Comparison of ENCODE assay signal across 27 cellular contexts in the genomic region with DNA sequence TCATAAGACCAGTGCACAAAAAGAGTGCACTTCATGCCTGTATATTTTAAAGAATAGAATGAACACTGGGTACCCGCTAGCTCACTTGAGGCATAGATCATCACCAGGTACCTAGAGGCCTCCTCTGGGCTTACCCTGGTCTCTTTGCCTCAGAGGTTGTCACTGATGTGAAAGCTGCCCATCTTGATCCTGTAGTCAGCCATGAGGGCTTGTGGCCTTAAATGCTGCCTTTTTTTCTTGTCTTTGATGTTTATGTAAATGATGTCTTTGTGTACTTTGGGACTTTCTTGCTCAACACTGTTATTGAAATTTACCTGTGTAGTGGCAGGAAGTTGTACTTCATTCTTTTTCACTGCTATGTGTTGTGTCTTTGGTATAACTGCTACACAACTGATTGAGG. TPM values are rescaled to one million over a fixed set of nuclear protein-coding genes. Genes with fewer than 3 reads are reported as not detected.
A peak's percentile ranks its signal among the peaks of the same experiment; 100 is the strongest.
DNase-seq lines count a peak whose midpoint lies in the region; ATAC-seq and TF ChIP-seq lines count a peak whose summit lies in the region.
"Had no signal": no experiment of that assay in that cellular context is flagged by ENCODE, and none has a peak within 500 bp of the region (broad histone marks: within the 10 kb centered on the region; RNA-seq: fewer than 3 reads in every experiment).

No MANE protein-coding gene starts in this region.

- ATAC-seq in right lobe of liver: peak in 3 of 4 donors; percentile 23 to 33 (median 26)

- WGBS in right lobe of liver (ENCODE audit: insufficient coverage, low coverage, low lambda C conversion rate, missing lambda C conversion rate): no CpG with 5 or more reads among the region's 1 CpG

- TF ChIP-seq CTCF in GM13976 (IDR thresholded peaks at IDR 0.05; ENCODE audit: borderline replicate concordance, control extremely low read depth, extremely low read depth, insufficient read depth, missing control alignments): no peak
- no peak for TF ChIP-seq CTCF in right lobe of liver (IDR thresholded peaks at IDR 0.05)

- peaks cover 0 to 17% (median 7%) of the 10 kb centered on the region in 4 donors for H3K4me1 ChIP-seq in right lobe of liver

- H3K36me3 Mint-ChIP-seq in activated CD4-positive, alpha-beta T cell treated with anti-CD3 and anti-CD28 coated beads, Interleukin-2, amount 10 ng/mL, durations not matched to agents 24 days and 14 days (ENCODE audit: low read depth): peaks cover 38% of the 10 kb centered on the region
- H3K36me3 Mint-ChIP-seq in T-helper 2 cell treated with Interferon-gamma antibody and Interleukin-4, amounts not matched to agents 5 μg/mL and 100 μg/mL, for 36 hours (ENCODE audit: low read depth): peaks cover 42% of the 10 kb centered on the region

- H3K27ac Mint-ChIP-seq in activated CD4-positive, alpha-beta T cell treated with anti-CD3 and anti-CD28 coated beads, Interleukin-2, amount 10 ng/mL, durations not matched to agents 24 days and 14 days: peak overlapping the region; percentile 42
- H3K27ac Mint-ChIP-seq in T-helper 2 cell treated with Interferon-gamma antibody and Interleukin-4, amounts not matched to agents 5 μg/mL and 100 μg/mL, for 36 hours: peak overlapping the region; percentile 60

- intact Hi-C loops in activated CD4-positive, alpha-beta T cell treated with anti-CD3 and anti-CD28 coated beads, Interleukin-2, amount 10 ng/mL, durations not matched to agents 24 days and 14 days (cut with micrococcal nuclease): no loop called here
- intact Hi-C loops in right lobe of liver (cut with DNase I): no loop called here

- no peak overlapping the region for H3K27ac ChIP-seq in right lobe of liver
- H3K27ac ChIP-seq: brain microvascular endothelial cell, left ventricle myocardium inferior, RWPE1, stomach, transverse colon had no signal

- H3K4me3 ChIP-seq in right lobe of liver: no peak overlapping the region
- H3K4me3 ChIP-seq: left ventricle myocardium inferior, stomach, transverse colon had no signal

- H3K4me1 Mint-ChIP-seq in activated CD4-positive, alpha-beta T cell treated with anti-CD3 and anti-CD28 coated beads, Interleukin-2, amount 10 ng/mL, durations not matched to agents 24 days and 14 days: peaks cover 33% of the 10 kb centered on the region
- peaks cover 32% of the 10 kb centered on the region for H3K4me1 Mint-ChIP-seq in T-helper 2 cell treated with Interferon-gamma antibody and Interleukin-4, amounts not matched to agents 5 μg/mL and 100 μg/mL, for 36 hours (ENCODE audit: low read depth)

- in situ Hi-C loops in GM13976 (cut with MboI; ENCODE audit: low sequenced_read_pairs, unreplicated experiment): loop anchor here (25.0 kb wide), 1 partner anchor 113 kb away; no protein-coding TSS in a partner anchor

- peak; percentile 71 for DNase-seq in activated CD4-positive, alpha-beta T cell treated with anti-CD3 and anti-CD28 coated beads, Interleukin-2, amount 10 ng/mL, durations not matched to agents 24 days and 14 days
- no peak for DNase-seq in activated CD4-positive, alpha-beta T cell treated with anti-CD3 and anti-CD28 coated beads for 48 hours
- DNase-seq in GM13976 (ENCODE audit: low spot score) (peak; percentile 33), right lobe of liver (no peak), NCI-H82 (lab: John Stamatoyannopoulos, UW) (no peak), NCI-H69 (lab: John Stamatoyannopoulos, UW) (no peak), NCI-H2227 (lab: John Stamatoyannopoulos, UW; ENCODE audit: unreplicated experiment) (no peak)
- DNase-seq in T-helper 2 cell treated with Interferon-gamma antibody and Interleukin-4, amounts not matched to agents 5 μg/mL and 100 μg/mL, for 36 hours (ENCODE audit: low spot score): no peak
- DNase-seq: 8988T, amniotic stem cell, brain microvascular endothelial cell, EL, left ventricle myocardium inferior, naive B cell, NCI-H1105 treated with DMSO at 0.1 percent for 48 hours, NCI-H1930, NCI-H345, NCI-H748 treated with DMSO at 0.1 percent for 48 hours, occipital lobe, stomach, transverse colon had no signal

- H3K4me3 Mint-ChIP-seq in activated CD4-positive, alpha-beta T cell treated with anti-CD3 and anti-CD28 coated beads, Interleukin-2, amount 10 ng/mL, durations not matched to agents 24 days and 14 days: peak overlapping the region; percentile 3
- no peak overlapping the region for H3K4me3 Mint-ChIP-seq in T-helper 2 cell treated with Interferon-gamma antibody and Interleukin-4, amounts not matched to agents 5 μg/mL and 100 μg/mL, for 36 hours
- H3K4me3 Mint-ChIP-seq: naive B cell had no signal

- H3K27me3 ChIP-seq in right lobe of liver: no peaks in the 10 kb centered on the region
- H3K27me3 ChIP-seq: brain microvascular endothelial cell, stomach, transverse colon had no signal

- no peaks in the 10 kb centered on the region for H3K27me3 Mint-ChIP-seq in activated CD4-positive, alpha-beta T cell treated with anti-CD3 and anti-CD28 coated beads, Interleukin-2, amount 10 ng/mL, durations not matched to agents 24 days and 14 days
- no peaks in the 10 kb centered on the region for H3K27me3 Mint-ChIP-seq in T-helper 2 cell treated with Interferon-gamma antibody and Interleukin-4, amounts not matched to agents 5 μg/mL and 100 μg/mL, for 36 hours (ENCODE audit: low read depth)
- H3K27me3 Mint-ChIP-seq: naive B cell had no signal

- no peaks in the 10 kb centered on the region for H3K9me3 Mint-ChIP-seq in activated CD4-positive, alpha-beta T cell treated with anti-CD3 and anti-CD28 coated beads, Interleukin-2, amount 10 ng/mL, durations not matched to agents 24 days and 14 days
- H3K9me3 Mint-ChIP-seq in T-helper 2 cell treated with Interferon-gamma antibody and Interleukin-4, amounts not matched to agents 5 μg/mL and 100 μg/mL, for 36 hours: no peaks in the 10 kb centered on the region
- H3K9me3 Mint-ChIP-seq: naive B cell had no signal

- peaks cover 0 to 18% (median 9%) of the 10 kb centered on the region in 4 donors for H3K36me3 ChIP-seq in right lobe of liver

- H3K9me3 ChIP-seq in right lobe of liver: no peaks in the 10 kb centered on the region
- H3K9me3 ChIP-seq: left ventricle myocardium inferior, stomach, transverse colon had no signal

- no peak for TF ChIP-seq POLR2A in right lobe of liver (IDR thresholded peaks at IDR 0.05)

RNA-seq across cellular contexts. Expression of a gene that starts 26.8 kb away (rescaled TPM):
- total RNA-seq in activated CD4-positive, alpha-beta T cell treated with anti-CD3 and anti-CD28 coated beads, Interleukin-2, amount 10 ng/mL, durations not matched to agents 24 days and 14 days: not detected in 2 replicates
- total RNA-seq in right lobe of liver: under 1 TPM in 2 of 6 experiments, not detected in 4; 0.07 to 0.14 TPM
- total RNA-seq: endothelial cell of umbilical vein, fibroblast of lung, left ventricle myocardium inferior, M059J, occipital lobe, pulmonary artery endothelial cell, skeletal muscle tissue, stomach, transverse colon had no signal

Comparison
In these comparisons a context has a peak if more than half of its experiments do, and no peak if none do; other contexts are left out.
1. DNase-seq: peak in activated CD4-positive, alpha-beta T cell treated with anti-CD3 and anti-CD28 coated beads, Interleukin-2, amount 10 ng/mL, durations not matched to agents 24 days and 14 days (single experiment) and GM13976 (single experiment); none in activated CD4-positive, alpha-beta T cell treated with anti-CD3 and anti-CD28 coated beads for 48 hours (single experiment), T-helper 2 cell treated with Interferon-gamma antibody and Interleukin-4, amounts not matched to agents 5 μg/mL and 100 μg/mL, for 36 hours (single experiment), right lobe of liver (0 of 3), NCI-H82 (single experiment), NCI-H69 (single experiment) and NCI-H2227 (single experiment).